8 cellular contexts compared by ENCODE assay signal in genomic region chr3:46488735-46489361, GRCh38. TPM values are rescaled to one million over a fixed set of nuclear protein-coding genes. Genes with fewer than 3 reads are reported as not detected.
DNase-seq lines count a peak whose midpoint lies in the region; ATAC-seq and FAIRE-seq lines count a peak whose summit lies in the region.

No MANE protein-coding gene starts in this region.

- H3K4me1 Mint-ChIP-seq in CD4-positive, alpha-beta memory T cell: peaks cover 5 to 17% (median 14%) of the 10 kb centered on the region in 4 donors
- peaks cover 25% of the 10 kb centered on the region for H3K4me1 Mint-ChIP-seq in activated CD8-positive, alpha-beta memory T cell treated with anti-CD3 and anti-CD28 coated beads, Interleukin-2, amount 10 ng/mL, durations not matched to agents 7 days and 5 days

- peak overlapping the region in 3 of 7 donors; percentile 36 to 64 (median 53) for H3K27ac Mint-ChIP-seq in CD4-positive, alpha-beta memory T cell
- peak overlapping the region; percentile 57 for H3K27ac Mint-ChIP-seq in activated CD8-positive, alpha-beta memory T cell treated with anti-CD3 and anti-CD28 coated beads, Interleukin-2, amount 10 ng/mL, durations not matched to agents 7 days and 5 days

- H3K27me3 ChIP-seq in CD4-positive, alpha-beta memory T cell (ENCODE audit: insufficient read depth, low read length): no peaks in the 10 kb centered on the region

- peak overlapping the region; percentile 57 to 80 (median 72) for H3K4me3 Mint-ChIP-seq in CD4-positive, alpha-beta memory T cell
- peak overlapping the region; percentile 29 for H3K4me3 Mint-ChIP-seq in activated CD8-positive, alpha-beta memory T cell treated with anti-CD3 and anti-CD28 coated beads, Interleukin-2, amount 10 ng/mL, durations not matched to agents 7 days and 5 days

- peak; percentile 93 for ATAC-seq in GM19467 (IDR thresholded peaks at IDR 0.05; ENCODE audit: unreplicated experiment)
- ATAC-seq in activated CD8-positive, alpha-beta memory T cell treated with anti-CD3 and anti-CD28 coated beads, Interleukin-2, amount 10 ng/mL, durations not matched to agents 7 days and 5 days: peak; percentile 99

- H3K27me3 Mint-ChIP-seq in CD4-positive, alpha-beta memory T cell: no peaks in the 10 kb centered on the region
- peaks cover 20% of the 10 kb centered on the region for H3K27me3 Mint-ChIP-seq in activated CD8-positive, alpha-beta memory T cell treated with anti-CD3 and anti-CD28 coated beads, Interleukin-2, amount 10 ng/mL, durations not matched to agents 7 days and 5 days

- POLR2A ChIA-PET in CD4-positive, alpha-beta memory T cell (lab: Charles Lee; ENCODE audit: partially characterized antibody): interaction anchor here (0.6 to 3.4 kb wide), 12 partner anchors 24 to 205 kb away, joined by 3 to 59 read pairs (median 4); partner anchors contain the start of genes ALS2CL and LTF

- no peak overlapping the region for H3K27ac ChIP-seq in CD4-positive, alpha-beta memory T cell (ENCODE audit: low read depth, low read length)

- DNase-seq in CD4-positive, alpha-beta memory T cell: peak; percentile 86 to 90 (median 88)
- DNase-seq in HK-2 (ENCODE audit: unreplicated experiment): peak; percentile 75
- peak; percentile 93 for DNase-seq in NOMO-1 treated with dmso at 0.1 percent for 144 hours (lab: John Stamatoyannopoulos, UW; ENCODE audit: unreplicated experiment)
- DNase-seq in activated CD8-positive, alpha-beta memory T cell treated with anti-CD3 and anti-CD28 coated beads, Interleukin-2, amount 10 ng/mL, durations not matched to agents 7 days and 5 days: peak; percentile 97
- peak; percentile 89 for DNase-seq in midbrain (lab: John Stamatoyannopoulos, UW)
- peak; percentile 84 to 90 for DNase-seq in stimulated activated CD8-positive, alpha-beta memory T cell treated with anti-CD3 and anti-CD28 coated beads, Interleukin-2, amount 100 ng/mL, for 48 hours (ENCODE audit: low read depth in 2 of 2)

- H3K36me3 ChIP-seq in CD4-positive, alpha-beta memory T cell (ENCODE audit: insufficient read depth, low read length): no peaks in the 10 kb centered on the region

- H3K9me3 Mint-ChIP-seq in CD4-positive, alpha-beta memory T cell: no peaks in the 10 kb centered on the region
- H3K9me3 Mint-ChIP-seq in activated CD8-positive, alpha-beta memory T cell treated with anti-CD3 and anti-CD28 coated beads, Interleukin-2, amount 10 ng/mL, durations not matched to agents 7 days and 5 days (ENCODE audit: low read depth): no peaks in the 10 kb centered on the region

- H3K4me3 ChIP-seq in CD4-positive, alpha-beta memory T cell (ENCODE audit: low read length in 2 of 2): peak overlapping the region; percentile 23 to 38

- no peaks in the 10 kb centered on the region for H3K36me3 Mint-ChIP-seq in CD4-positive, alpha-beta memory T cell
- no peaks in the 10 kb centered on the region for H3K36me3 Mint-ChIP-seq in activated CD8-positive, alpha-beta memory T cell treated with anti-CD3 and anti-CD28 coated beads, Interleukin-2, amount 10 ng/mL, durations not matched to agents 7 days and 5 days

- peaks cover 22% of the 10 kb centered on the region for H3K4me1 ChIP-seq in CD4-positive, alpha-beta memory T cell (ENCODE audit: insufficient read depth, low read length)

- CTCF ChIA-PET in CD4-positive, alpha-beta memory T cell (lab: Charles Lee; ENCODE audit: partially characterized antibody): interaction anchor here (0.6 to 12.2 kb wide), 57 partner anchors 8 to 881 kb away, joined by 3 to 331 read pairs (median 5); partner anchors contain the start of genes LRRC2 and RTP3
- CTCF ChIA-PET in activated CD8-positive, alpha-beta memory T cell treated with anti-CD3 and anti-CD28 coated beads, Interleukin-2, amount 10 ng/mL, durations not matched to agents 7 days and 5 days (lab: Charles Lee): interaction anchor here (0.6 to 12.1 kb wide), 70 partner anchors 8 to 421 kb away, joined by 3 to 294 read pairs (median 6); partner anchors contain the start of genes ALS2CL, CCR1, CCR5AS and CCRL2

- intact Hi-C loops in CD4-positive, alpha-beta memory T cell (cut with micrococcal nuclease): loop anchor here (1.0 kb wide), 3 partner anchors 49 to 141 kb away; no protein-coding TSS in a partner anchor

- H3K9me3 ChIP-seq in CD4-positive, alpha-beta memory T cell (ENCODE audit: control insufficient read depth in 1 of 2, low read length in 2 of 2): no peaks in the 10 kb centered on the region

- peak; percentile 86 for FAIRE-seq in endometrium (lab: Jason Lieb, UNC)

RNA-seq across cellular contexts. Expression of gene RTP3, which starts 8.9 kb away (rescaled TPM):
- total RNA-seq in CD4-positive, alpha-beta memory T cell: not detected
- polyA plus RNA-seq in CD4-positive, alpha-beta memory T cell: not detected
- not detected for total RNA-seq in activated CD8-positive, alpha-beta memory T cell treated with anti-CD3 and anti-CD28 coated beads, Interleukin-2, amount 10 ng/mL, durations not matched to agents 7 days and 5 days

RNA-seq across cellular contexts. Expression of gene LTF, which starts 24.1 kb away (rescaled TPM):
- total RNA-seq in CD4-positive, alpha-beta memory T cell: not detected
- not detected for polyA plus RNA-seq in CD4-positive, alpha-beta memory T cell
- total RNA-seq in activated CD8-positive, alpha-beta memory T cell treated with anti-CD3 and anti-CD28 coated beads, Interleukin-2, amount 10 ng/mL, durations not matched to agents 7 days and 5 days: not detected
